Comparison of ENCODE assay signal across 12 cellular contexts in genomic region chr2:197324801-197325200, GRCh38. TPM values are rescaled to one million over a fixed set of nuclear protein-coding genes. Genes with fewer than 3 reads are reported as not detected.
DNase-seq lines count a peak whose midpoint lies in the region; ATAC-seq and TF ChIP-seq lines count a peak whose summit lies in the region.
"Had no signal": no experiment of that assay in that cellular context is flagged by ENCODE, and none has a peak within 500 bp of the region (broad histone marks: within the 10 kb centered on the region; RNA-seq: fewer than 3 reads in every experiment).

No MANE protein-coding gene starts in this region.

- H3K27ac Mint-ChIP-seq in activated CD4-positive, alpha-beta memory T cell treated with anti-CD3 and anti-CD28 coated beads, Interleukin-2, amount 10 ng/mL, durations not matched to agents 7 days and 5 days: peak overlapping the region; percentile 55

- POLR2A ChIA-PET in activated CD4-positive, alpha-beta memory T cell treated with anti-CD3 and anti-CD28 coated beads, Interleukin-2, amount 10 ng/mL, durations not matched to agents 7 days and 5 days (lab: Charles Lee): interaction anchor here (0.8 to 2.0 kb wide), 2 partner anchors 11 to 20 kb away, joined by 4 read pairs; no protein-coding TSS in a partner anchor

- CTCF ChIA-PET in activated CD4-positive, alpha-beta memory T cell treated with anti-CD3 and anti-CD28 coated beads, Interleukin-2, amount 10 ng/mL, durations not matched to agents 7 days and 5 days (lab: Charles Lee): interaction anchor here (0.8 kb wide), 1 partner anchor 134 kb away, joined by 3 read pairs; no protein-coding TSS in a partner anchor

- no peak overlapping the region for H3K4me3 ChIP-seq in Peyer's patch
- H3K4me3 ChIP-seq: esophagus muscularis mucosa had no signal

- no peaks in the 10 kb centered on the region for H3K27me3 ChIP-seq in Peyer's patch
- H3K27me3 ChIP-seq in foreskin keratinocyte: peaks cover 7% of the 10 kb centered on the region

- no peaks in the 10 kb centered on the region for H3K27me3 Mint-ChIP-seq in activated CD4-positive, alpha-beta memory T cell treated with anti-CD3 and anti-CD28 coated beads, Interleukin-2, amount 10 ng/mL, durations not matched to agents 7 days and 5 days

- peak overlapping the region; percentile 27 for H3K4me3 Mint-ChIP-seq in activated CD4-positive, alpha-beta memory T cell treated with anti-CD3 and anti-CD28 coated beads, Interleukin-2, amount 10 ng/mL, durations not matched to agents 7 days and 5 days

- H3K9me3 ChIP-seq in Peyer's patch: no peaks in the 10 kb centered on the region
- H3K9me3 ChIP-seq: esophagus muscularis mucosa had no signal

- peak; percentile 34 for DNase-seq in GM13977 (ENCODE audit: low spot score)
- DNase-seq in activated CD4-positive, alpha-beta memory T cell treated with anti-CD3 and anti-CD28 coated beads, Interleukin-2, amount 10 ng/mL, durations not matched to agents 7 days and 5 days: no peak
- DNase-seq in NCI-H187 treated with DMSO at 0.1 percent for 48 hours (lab: John Stamatoyannopoulos, UW): no peak
- no peak for DNase-seq in Peyer's patch
- DNase-seq in head of caudate nucleus: no peak
- no peak for DNase-seq in foreskin keratinocyte
- DNase-seq: amniotic stem cell, NCI-H187, small intestine had no signal

- in situ Hi-C loops in GM13977 (cut with MboI; ENCODE audit: low pct_unique_long_range_greater_than_20kb, low sequenced_read_pairs, unreplicated experiment): loop anchor here (5.0 kb wide), 1 partner anchor 128 kb away; no protein-coding TSS in a partner anchor

- TF ChIP-seq POLR2A in Peyer's patch (IDR thresholded peaks at IDR 0.05): no peak

- no peaks in the 10 kb centered on the region for H3K36me3 ChIP-seq in Peyer's patch
- H3K36me3 ChIP-seq: esophagus muscularis mucosa had no signal

- TF ChIP-seq CTCF in GM13977 (IDR thresholded peaks at IDR 0.05; ENCODE audit: extremely low read depth, insufficient read depth, missing control alignments) (no peak), Peyer's patch (IDR thresholded peaks at IDR 0.05) (no peak), foreskin keratinocyte (conservative IDR thresholded peaks at IDR 0.05) (no peak)

- peaks cover 5% of the 10 kb centered on the region for H3K36me3 Mint-ChIP-seq in activated CD4-positive, alpha-beta memory T cell treated with anti-CD3 and anti-CD28 coated beads, Interleukin-2, amount 10 ng/mL, durations not matched to agents 7 days and 5 days (ENCODE audit: low read depth)

- no peaks in the 10 kb centered on the region for H3K9me3 Mint-ChIP-seq in activated CD4-positive, alpha-beta memory T cell treated with anti-CD3 and anti-CD28 coated beads, Interleukin-2, amount 10 ng/mL, durations not matched to agents 7 days and 5 days

- intact Hi-C loops in head of caudate nucleus (cut with DNase I): no loop called here

- peak overlapping the region in 1 of 4 donors; percentile 27 for H3K27ac ChIP-seq in Peyer's patch
- no peak overlapping the region for H3K27ac ChIP-seq in foreskin keratinocyte
- H3K27ac ChIP-seq: esophagus muscularis mucosa had no signal

- no peaks in the 10 kb centered on the region for H3K4me1 ChIP-seq in Peyer's patch
- no peaks in the 10 kb centered on the region for H3K4me1 ChIP-seq in foreskin keratinocyte
- H3K4me1 ChIP-seq: esophagus muscularis mucosa had no signal

- ATAC-seq in GM19397 (IDR thresholded peaks at IDR 0.05; ENCODE audit: unreplicated experiment) (peak; percentile 82), HG03039 (IDR thresholded peaks at IDR 0.05; ENCODE audit: unreplicated experiment) (peak; percentile 49), foreskin keratinocyte (no peak)

- peaks cover 54% of the 10 kb centered on the region for H3K4me1 Mint-ChIP-seq in activated CD4-positive, alpha-beta memory T cell treated with anti-CD3 and anti-CD28 coated beads, Interleukin-2, amount 10 ng/mL, durations not matched to agents 7 days and 5 days

RNA-seq across cellular contexts. Expression of gene ANKRD44, which starts 14.2 kb away (rescaled TPM):
- 100 to 1,000 TPM; 214 to 246 TPM for total RNA-seq in activated CD4-positive, alpha-beta memory T cell treated with anti-CD3 and anti-CD28 coated beads, Interleukin-2, amount 10 ng/mL, durations not matched to agents 7 days and 5 days
- 100 to 1,000 TPM in 1 of 4 donors, 10 to 100 TPM in 3; 24.8 to 215 (median 32.0) TPM for total RNA-seq in Peyer's patch
- total RNA-seq in foreskin keratinocyte: 0.99 and 2.0 TPM in 2 replicates
- polyA plus RNA-seq in foreskin keratinocyte: 0.07 and 0.37 TPM in 2 replicates
